Comparison of ENCODE assay signal across 1 cellular context in the genomic region with DNA sequence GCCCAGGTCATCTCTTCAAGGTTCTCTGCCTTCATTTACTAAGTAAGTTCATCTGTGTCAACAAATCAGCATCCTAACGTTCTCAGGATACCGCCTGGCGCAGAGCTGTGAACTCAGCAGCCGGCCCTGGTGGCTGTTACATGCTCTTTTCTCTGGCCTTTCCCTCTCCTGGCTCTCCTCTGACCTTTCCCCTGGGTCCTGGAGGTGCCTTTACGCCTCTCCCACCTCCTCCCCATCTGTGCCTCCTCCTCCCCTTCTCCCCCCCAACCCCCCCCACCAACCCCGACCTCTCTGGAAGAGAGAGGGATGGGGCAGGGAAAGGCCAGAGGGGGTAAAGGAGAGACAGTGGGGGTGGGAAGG.
TF ChIP-seq lines count a peak whose summit lies in the region.

No MANE protein-coding gene starts in this region.

TF ChIP-seq in K562, 482 proteins besides CTCF, POLR2A, EP300 and RAD21 (continued from another document):
- TF ChIP-seq POLR3A (IDR thresholded peaks at IDR 0.05; ENCODE audit: borderline replicate concordance, extremely low read depth, insufficient read depth, insufficient read length): no peak
- TF ChIP-seq, protein P1, sequence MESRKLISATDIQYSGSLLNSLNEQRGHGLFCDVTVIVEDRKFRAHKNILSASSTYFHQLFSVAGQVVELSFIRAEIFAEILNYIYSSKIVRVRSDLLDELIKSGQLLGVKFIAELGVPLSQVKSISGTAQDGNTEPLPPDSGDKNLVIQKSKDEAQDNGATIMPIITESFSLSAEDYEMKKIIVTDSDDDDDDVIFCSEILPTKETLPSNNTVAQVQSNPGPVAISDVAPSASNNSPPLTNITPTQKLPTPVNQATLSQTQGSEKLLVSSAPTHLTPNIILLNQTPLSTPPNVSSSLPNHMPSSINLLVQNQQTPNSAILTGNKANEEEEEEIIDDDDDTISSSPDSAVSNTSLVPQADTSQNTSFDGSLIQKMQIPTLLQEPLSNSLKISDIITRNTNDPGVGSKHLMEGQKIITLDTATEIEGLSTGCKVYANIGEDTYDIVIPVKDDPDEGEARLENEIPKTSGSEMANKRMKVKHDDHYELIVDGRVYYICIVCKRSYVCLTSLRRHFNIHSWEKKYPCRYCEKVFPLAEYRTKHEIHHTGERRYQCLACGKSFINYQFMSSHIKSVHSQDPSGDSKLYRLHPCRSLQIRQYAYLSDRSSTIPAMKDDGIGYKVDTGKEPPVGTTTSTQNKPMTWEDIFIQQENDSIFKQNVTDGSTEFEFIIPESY (CRISPR knock-in tag; IDR thresholded peaks at IDR 0.05): peak; percentile 92
